In the genomic region with DNA sequence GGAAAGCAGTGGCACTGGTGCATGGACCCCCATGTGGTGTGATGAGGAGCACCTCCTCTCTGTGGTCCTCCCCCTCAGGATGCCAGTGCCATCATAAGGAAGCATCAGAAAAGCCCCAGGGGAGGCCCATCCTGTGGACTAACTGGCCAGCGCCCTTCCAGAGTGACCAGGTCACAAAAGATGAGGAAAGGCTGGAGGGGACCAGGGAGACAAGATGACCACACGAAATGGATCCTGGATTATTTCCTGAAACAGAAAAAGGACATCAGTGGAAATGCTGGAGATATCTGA, we compare ENCODE assay signal across 20 cellular contexts. TPM values are rescaled to one million over a fixed set of nuclear protein-coding genes. Genes with fewer than 3 reads are reported as not detected.
DNase-seq lines count a peak whose midpoint lies in the region; ATAC-seq and TF ChIP-seq lines count a peak whose summit lies in the region.
"Had no signal": no experiment of that assay in that cellular context is flagged by ENCODE, and none has a peak within 500 bp of the region (broad histone marks: within the 10 kb centered on the region; RNA-seq: fewer than 3 reads in every experiment).

No MANE protein-coding gene starts in this region.

- H3K9me3 ChIP-seq in neuronal stem cell (replicated peaks in 1 of 2; ENCODE audit: control insufficient read depth in 2 of 2, insufficient read depth in 1 of 2, low read depth in 1 of 2, low read length in 2 of 2): no peaks in the 10 kb centered on the region
- H3K9me3 ChIP-seq: A549; BE2C; BLaER1 treated with 17β-estradiol and CSF1 and Interleukin-3, amounts not matched to agents 10 nM and 100 nM; HAP-1 had no signal

- no peak overlapping the region for H2AFZ ChIP-seq in neuronal stem cell (ENCODE audit: low read length)

- peak overlapping the region; percentile 24 for H2BK15ac ChIP-seq in neuronal stem cell (ENCODE audit: low read length)

- H3K36me3 ChIP-seq in neuronal stem cell (replicated peaks in 1 of 2; ENCODE audit: control insufficient read depth in 2 of 2, insufficient read depth in 2 of 2, low read length in 2 of 2): no peaks in the 10 kb centered on the region
- H3K36me3 ChIP-seq: BE2C; BLaER1 treated with 17β-estradiol and CSF1 and Interleukin-3, amounts not matched to agents 10 nM and 100 nM; HAP-1 had no signal

- no peak overlapping the region for H3K23ac ChIP-seq in neuronal stem cell (ENCODE audit: low read depth, low read length, poor library complexity)

- H3K27ac Mint-ChIP-seq in type B pancreatic cell: no peak overlapping the region
- H3K27ac Mint-ChIP-seq: CD4-positive, alpha-beta memory T cell; HFFc6 had no signal

- H3K4me1 ChIP-seq in neuronal stem cell (ENCODE audit: control insufficient read depth in 2 of 2, insufficient read depth in 1 of 2, low read depth in 1 of 2, low read length in 2 of 2): peaks cover 22 to 23% of the 10 kb centered on the region in 2 donors
- H3K4me1 ChIP-seq: A549, BE2C, HAP-1 had no signal

- ATAC-seq in left cardiac atrium: no peak
- ATAC-seq: A549 had no signal

- no CpG with 5 or more reads among the region's 2 CpGs for WGBS in neuronal stem cell (ENCODE audit: extremely low coverage in 2 of 2, insufficient read length in 2 of 2, insufficient replicate concordance in 1 of 2), 2 donors

- H3K9ac ChIP-seq in neuronal stem cell (ENCODE audit: low read depth, low read length, poor library complexity): no peak overlapping the region
- H3K9ac ChIP-seq: BLaER1 treated with 17β-estradiol and CSF1 and Interleukin-3, amounts not matched to agents 10 nM and 100 nM had no signal

- H3K36me3 Mint-ChIP-seq in type B pancreatic cell: no peaks in the 10 kb centered on the region
- H3K36me3 Mint-ChIP-seq: CD4-positive, alpha-beta memory T cell had no signal

- H3K4me3 ChIP-seq in neuronal stem cell (ENCODE audit: low read length in 2 of 2): no peak overlapping the region
- H3K4me3 ChIP-seq: A549; BLaER1 treated with 17β-estradiol and CSF1 and Interleukin-3, amounts not matched to agents 10 nM and 100 nM; HAP-1 had no signal

- TF ChIP-seq CTCF in type B pancreatic cell (conservative IDR thresholded peaks at IDR 0.05): no peak

- H3K27me3 Mint-ChIP-seq in type B pancreatic cell: peaks cover 6% of the 10 kb centered on the region

- no peak overlapping the region for H3K4me2 ChIP-seq in neuronal stem cell (ENCODE audit: insufficient read depth, low read length, poor library complexity, severe bottlenecking)
- H3K4me2 ChIP-seq: A549 had no signal

- no peak overlapping the region for H3K18ac ChIP-seq in neuronal stem cell (ENCODE audit: low read length)

- no peak overlapping the region for H4K8ac ChIP-seq in neuronal stem cell (ENCODE audit: low read depth, low read length)

- no peak overlapping the region for H3K27ac ChIP-seq in neuronal stem cell (replicated peaks; ENCODE audit: low read length)
- H3K27ac ChIP-seq: A549; BLaER1 treated with 17β-estradiol and CSF1 and Interleukin-3, amounts not matched to agents 10 nM and 100 nM had no signal

- H2BK5ac ChIP-seq in neuronal stem cell (ENCODE audit: low read length): no peak overlapping the region

- no peaks in the 10 kb centered on the region for H3K9me3 Mint-ChIP-seq in type B pancreatic cell
- H3K9me3 Mint-ChIP-seq: CD4-positive, alpha-beta memory T cell; HFFc6 had no signal

- DNase-seq in cardiac septum (ENCODE audit: low spot score) (peak; percentile 44), left cardiac atrium (no peak), neuronal stem cell (ENCODE audit: low spot score) (no peak), type B pancreatic cell (ENCODE audit: extremely low spot score, unreplicated experiment) (peak; percentile 45), occipital lobe (lab: John Stamatoyannopoulos, UW) (no peak), C1 segment of cervical spinal cord (lab: John Stamatoyannopoulos, UW) (no peak)
- DNase-seq: 8988T; ACHN; AML-193; BE2C; Calu3; CD4-positive, alpha-beta memory T cell; COR-L47; DMS53; DMS79 treated with DMSO at 0.1 percent for 48 hours; GOT3; HFFc6 had no signal

- no peak overlapping the region for H2BK12ac ChIP-seq in neuronal stem cell (ENCODE audit: low read length)

- no peaks in the 10 kb centered on the region for H3K79me1 ChIP-seq in neuronal stem cell (ENCODE audit: low read depth, low read length)

- H4K91ac ChIP-seq in neuronal stem cell (ENCODE audit: low read depth, low read length, poor library complexity): no peak overlapping the region

- H3K4me3 Mint-ChIP-seq in type B pancreatic cell: no peak overlapping the region
- H3K4me3 Mint-ChIP-seq: CD4-positive, alpha-beta memory T cell; HFFc6 had no signal

- H3K4me1 Mint-ChIP-seq in type B pancreatic cell (ENCODE audit: unreplicated experiment): peaks cover 24% of the 10 kb centered on the region

- intact Hi-C loops in cardiac septum (cut with DNase I): no loop called here
- intact Hi-C loops in left cardiac atrium (cut with DNase I): loop anchor here in 1 of 2 donors (10.0 kb wide), 1 partner anchor 549 kb away; the partner anchor contains the start of gene PLXNA1

- H3K4ac ChIP-seq in neuronal stem cell (ENCODE audit: low read length): no peak overlapping the region

- H2AK5ac ChIP-seq in neuronal stem cell (ENCODE audit: low read depth, low read length): peak overlapping the region; percentile 39

- no peak overlapping the region for H3K14ac ChIP-seq in neuronal stem cell (ENCODE audit: low read length)

- no peaks in the 10 kb centered on the region for H3K27me3 ChIP-seq in neuronal stem cell (ENCODE audit: control insufficient read depth in 3 of 3, insufficient read depth in 3 of 3, low read depth in 1 of 3, low read length in 3 of 3)
- H3K27me3 ChIP-seq: BE2C; BLaER1 treated with 17β-estradiol and CSF1 and Interleukin-3, amounts not matched to agents 10 nM and 100 nM had no signal

- H2BK120ac ChIP-seq in neuronal stem cell (ENCODE audit: low read depth, low read length): no peak overlapping the region

RNA-seq across cellular contexts. Expression of gene TPRA1, which starts 56.4 kb away (rescaled TPM):
- total RNA-seq in cardiac septum (17.3 TPM), left cardiac atrium (10 to 100 TPM; 19.4 to 20.4 TPM), type B pancreatic cell (ENCODE audit: low replicate concordance) (35.2 and 42.3 TPM in 2 replicates), occipital lobe (18.6 TPM)
- 17.1 TPM for polyA plus RNA-seq in neuronal stem cell (2013, experiment 1 of 2)
- polyA plus RNA-seq in neuronal stem cell (2013, experiment 2 of 2): 16.1 TPM

Comparison
In these comparisons a context has a peak if more than half of its experiments do, and no peak if none do; other contexts are left out.
1. DNase-seq: peak in cardiac septum (single experiment) and type B pancreatic cell (single experiment); none in left cardiac atrium (single experiment), neuronal stem cell (single experiment), occipital lobe (single experiment) and C1 segment of cervical spinal cord (0 of 14).